32 cellular contexts compared by ENCODE assay signal in genomic region chr15:52419494-52419893, GRCh38.
"Had no signal": no experiment of that assay in that cellular context is flagged by ENCODE, and none has a peak within 500 bp of the region (broad histone marks: within the 10 kb centered on the region; RNA-seq: fewer than 3 reads in every experiment).

No MANE protein-coding gene starts in this region.

- H3K9me3 ChIP-seq: breast epithelium, esophagus squamous epithelium, pancreas, prostate gland, thyroid gland, upper lobe of right lung had no signal

- H3K36me3 ChIP-seq: breast epithelium, pancreas, prostate gland, thyroid gland, upper lobe of right lung had no signal

- H3K4me1 ChIP-seq: breast epithelium, esophagus squamous epithelium, pancreas, prostate gland, thyroid gland, upper lobe of right lung had no signal

- H3K4me3 ChIP-seq: breast epithelium, esophagus squamous epithelium, pancreas, prostate gland, smooth muscle cell, thyroid gland, upper lobe of right lung had no signal

- H3K4me2 ChIP-seq: smooth muscle cell had no signal

- H3K4me1 Mint-ChIP-seq: activated naive CD4-positive, alpha-beta T cell treated with anti-CD3 and anti-CD28 coated beads, Interleukin-2, amount 50 U/mL, for 24 hours; activated naive CD8-positive, alpha-beta T cell treated with anti-CD3 and anti-CD28 coated beads, Interleukin-2, amount 50 U/mL, for 24 hours; immature natural killer cell; stimulated activated naive CD8-positive, alpha-beta T cell treated with anti-CD3 and anti-CD28 coated beads, Interleukin-15, amount 100 ng/mL, for 72 hours had no signal

- H3K4me3 Mint-ChIP-seq: activated CD4-positive, alpha-beta memory T cell treated with anti-CD3 and anti-CD28 coated beads, Interleukin-2, amount 10 ng/mL, durations not matched to agents 7 days and 5 days; activated CD4-positive, alpha-beta T cell treated with anti-CD3 and anti-CD28 coated beads, Interleukin-2, amount 10 ng/mL, durations not matched to agents 24 days and 14 days; activated naive CD4-positive, alpha-beta T cell treated with anti-CD3 and anti-CD28 coated beads, Interleukin-2, amount 50 U/mL, for 24 hours; activated naive CD8-positive, alpha-beta T cell treated with anti-CD3 and anti-CD28 coated beads, Interleukin-2, amount 50 U/mL, for 24 hours; activated T-cell treated with anti-CD3 and anti-CD28 coated beads, Interleukin-2, amount 50 U/mL, for 24 hours; immature natural killer cell; memory B cell; naive thymus-derived CD4-positive, alpha-beta T cell; stimulated activated memory B cell treated with anti-CD40 and anti-IgM and Interleukin-4, amounts not matched to agents 10 μg/mL and 1 μg/mL and 100 μg/mL, for 72 hours; stimulated activated naive CD8-positive, alpha-beta T cell treated with anti-CD3 and anti-CD28 coated beads, Interleukin-15, amount 100 ng/mL, for 72 hours had no signal

- H3K27ac Mint-ChIP-seq: activated CD4-positive, alpha-beta memory T cell treated with anti-CD3 and anti-CD28 coated beads, Interleukin-2, amount 10 ng/mL, durations not matched to agents 7 days and 5 days; activated CD4-positive, alpha-beta T cell treated with anti-CD3 and anti-CD28 coated beads, Interleukin-2, amount 10 ng/mL, durations not matched to agents 24 days and 14 days; activated naive CD4-positive, alpha-beta T cell treated with anti-CD3 and anti-CD28 coated beads, Interleukin-2, amount 50 U/mL, for 24 hours; activated naive CD8-positive, alpha-beta T cell treated with anti-CD3 and anti-CD28 coated beads, Interleukin-2, amount 50 U/mL, for 24 hours; activated T-cell treated with anti-CD3 and anti-CD28 coated beads, Interleukin-2, amount 50 U/mL, for 24 hours; memory B cell; naive thymus-derived CD4-positive, alpha-beta T cell; stimulated activated memory B cell treated with anti-CD40 and anti-IgM and Interleukin-4, amounts not matched to agents 10 μg/mL and 1 μg/mL and 100 μg/mL, for 72 hours; stimulated activated naive CD8-positive, alpha-beta T cell treated with anti-CD3 and anti-CD28 coated beads, Interleukin-15, amount 100 ng/mL, for 72 hours had no signal

- DNase-seq: activated CD4-positive, alpha-beta memory T cell treated with anti-CD3 and anti-CD28 coated beads, Interleukin-2, amount 10 ng/mL, durations not matched to agents 7 days and 5 days; activated CD4-positive, alpha-beta T cell treated with anti-CD3 and anti-CD28 coated beads, Interleukin-2, amount 10 ng/mL, durations not matched to agents 24 days and 14 days; activated CD4-positive, CD25-positive, alpha-beta regulatory T cell treated with anti-CD3 and anti-CD28 coated beads, Interleukin-2, amount 50 U/mL, for 72 hours; activated CD8-positive, alpha-beta memory T cell treated with anti-CD3 and anti-CD28 coated beads, Interleukin-2, amount 50 U/mL, for 48 hours; activated gamma-delta T cell treated with Interleukin-2 at 50 U/mL for 16 hours; activated naive CD8-positive, alpha-beta T cell treated with anti-CD3 and anti-CD28 coated beads, Interleukin-2, amount 50 U/mL, for 24 hours; activated T-cell treated with anti-CD3 and anti-CD28 coated beads, Interleukin-2, amount 50 U/mL, for 24 hours; central memory CD4-positive, alpha-beta T cell; effector CD4-positive, alpha-beta T cell; esophagus squamous epithelium; foreskin melanocyte; hypothalamus; immature natural killer cell; kidney; left colon; midbrain; naive thymus-derived CD4-positive, alpha-beta T cell; nucleus accumbens; pancreas; stimulated activated CD4-positive, alpha-beta T cell treated with anti-CD3 and anti-CD28 coated beads, Interleukin-1b, Interleukin-23, amount 100 ng/mL, for 48 hours; stimulated activated CD4-positive, alpha-beta T cell treated with anti-CD3 and anti-CD28 coated beads, Interleukin-4, amount 100 ng/mL, for 4 hours; stimulated activated CD8-positive, alpha-beta memory T cell treated with anti-CD3 and anti-CD28 coated beads, Interleukin-4, amount 100 ng/mL, for 48 hours; stimulated activated naive CD8-positive, alpha-beta T cell treated with anti-CD3 and anti-CD28 coated beads, Interleukin-15, amount 100 ng/mL, for 72 hours; thyroid gland; upper lobe of right lung had no signal

- ATAC-seq: activated naive CD8-positive, alpha-beta T cell treated with anti-CD3 and anti-CD28 coated beads, Interleukin-2, amount 50 U/mL, for 24 hours; left colon; naive thymus-derived CD4-positive, alpha-beta T cell; pancreas; stimulated activated memory B cell treated with anti-CD40 and anti-IgM and Interleukin-4, amounts not matched to agents 10 μg/mL and 1 μg/mL and 100 μg/mL, for 72 hours; stimulated activated naive CD8-positive, alpha-beta T cell treated with anti-CD3 and anti-CD28 coated beads, Interleukin-15, amount 100 ng/mL, for 72 hours; upper lobe of right lung had no signal

- H3K27ac ChIP-seq: breast epithelium, epithelial cell of prostate, esophagus squamous epithelium, pancreas, prostate gland, thyroid gland, upper lobe of right lung had no signal

- H3K27me3 ChIP-seq: breast epithelium, esophagus squamous epithelium, pancreas, thyroid gland, upper lobe of right lung had no signal

- H3K27me3 Mint-ChIP-seq: activated CD4-positive, alpha-beta memory T cell treated with anti-CD3 and anti-CD28 coated beads, Interleukin-2, amount 10 ng/mL, durations not matched to agents 7 days and 5 days; activated CD4-positive, alpha-beta T cell treated with anti-CD3 and anti-CD28 coated beads, Interleukin-2, amount 10 ng/mL, durations not matched to agents 24 days and 14 days; activated naive CD4-positive, alpha-beta T cell treated with anti-CD3 and anti-CD28 coated beads, Interleukin-2, amount 50 U/mL, for 24 hours; activated naive CD8-positive, alpha-beta T cell treated with anti-CD3 and anti-CD28 coated beads, Interleukin-2, amount 50 U/mL, for 24 hours; activated T-cell treated with anti-CD3 and anti-CD28 coated beads, Interleukin-2, amount 50 U/mL, for 24 hours; memory B cell; naive thymus-derived CD4-positive, alpha-beta T cell; stimulated activated memory B cell treated with anti-CD40 and anti-IgM and Interleukin-4, amounts not matched to agents 10 μg/mL and 1 μg/mL and 100 μg/mL, for 72 hours; stimulated activated naive CD8-positive, alpha-beta T cell treated with anti-CD3 and anti-CD28 coated beads, Interleukin-15, amount 100 ng/mL, for 72 hours had no signal
